2 cellular contexts compared by ENCODE assay signal in genomic region chr14:59463773-59464650, GRCh38.
TF ChIP-seq lines count a peak whose summit lies in the region.

No MANE protein-coding gene starts in this region.

TF ChIP-seq in GM23338, 12 proteins besides CTCF, POLR2A, EP300 and RAD21:
- TF ChIP-seq EZH2 (IDR thresholded peaks at IDR 0.05; ENCODE audit: low read depth, unreplicated experiment) (no peak), CREB1 (CRISPR knock-in tag; IDR thresholded peaks at IDR 0.05; ENCODE audit: low read depth) (0 out of 2 replicates have a peak, but pooled peaks have one; percentile 21), ZNF114 (CRISPR knock-in tag; IDR thresholded peaks at IDR 0.05) (no peak), ZNF331 (CRISPR knock-in tag; IDR thresholded peaks at IDR 0.05; ENCODE audit: low read depth) (no peak)
- TF ChIP-seq, protein P1, sequence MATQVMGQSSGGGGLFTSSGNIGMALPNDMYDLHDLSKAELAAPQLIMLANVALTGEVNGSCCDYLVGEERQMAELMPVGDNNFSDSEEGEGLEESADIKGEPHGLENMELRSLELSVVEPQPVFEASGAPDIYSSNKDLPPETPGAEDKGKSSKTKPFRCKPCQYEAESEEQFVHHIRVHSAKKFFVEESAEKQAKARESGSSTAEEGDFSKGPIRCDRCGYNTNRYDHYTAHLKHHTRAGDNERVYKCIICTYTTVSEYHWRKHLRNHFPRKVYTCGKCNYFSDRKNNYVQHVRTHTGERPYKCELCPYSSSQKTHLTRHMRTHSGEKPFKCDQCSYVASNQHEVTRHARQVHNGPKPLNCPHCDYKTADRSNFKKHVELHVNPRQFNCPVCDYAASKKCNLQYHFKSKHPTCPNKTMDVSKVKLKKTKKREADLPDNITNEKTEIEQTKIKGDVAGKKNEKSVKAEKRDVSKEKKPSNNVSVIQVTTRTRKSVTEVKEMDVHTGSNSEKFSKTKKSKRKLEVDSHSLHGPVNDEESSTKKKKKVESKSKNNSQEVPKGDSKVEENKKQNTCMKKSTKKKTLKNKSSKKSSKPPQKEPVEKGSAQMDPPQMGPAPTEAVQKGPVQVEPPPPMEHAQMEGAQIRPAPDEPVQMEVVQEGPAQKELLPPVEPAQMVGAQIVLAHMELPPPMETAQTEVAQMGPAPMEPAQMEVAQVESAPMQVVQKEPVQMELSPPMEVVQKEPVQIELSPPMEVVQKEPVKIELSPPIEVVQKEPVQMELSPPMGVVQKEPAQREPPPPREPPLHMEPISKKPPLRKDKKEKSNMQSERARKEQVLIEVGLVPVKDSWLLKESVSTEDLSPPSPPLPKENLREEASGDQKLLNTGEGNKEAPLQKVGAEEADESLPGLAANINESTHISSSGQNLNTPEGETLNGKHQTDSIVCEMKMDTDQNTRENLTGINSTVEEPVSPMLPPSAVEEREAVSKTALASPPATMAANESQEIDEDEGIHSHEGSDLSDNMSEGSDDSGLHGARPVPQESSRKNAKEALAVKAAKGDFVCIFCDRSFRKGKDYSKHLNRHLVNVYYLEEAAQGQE (IDR thresholded peaks at IDR 0.05; ENCODE audit: unreplicated experiment): no peak

TF ChIP-seq in HepG2, 621 proteins besides CTCF, POLR2A, EP300 and RAD21 (continues in another document):
- no peak for TF ChIP-seq JUNB (CRISPR knock-in tag; IDR thresholded peaks at IDR 0.05; ENCODE audit: borderline replicate concordance)
- TF ChIP-seq MTA1 (CRISPR knock-in tag; IDR thresholded peaks at IDR 0.05; ENCODE audit: borderline replicate concordance): peak; percentile 42; the same call in 1 of the 2 replicates
- TF ChIP-seq ZNF678 (CRISPR knock-in tag; IDR thresholded peaks at IDR 0.05): 0 out of 2 replicates have a peak, but pooled peaks have one; percentile 44
- 0 out of 2 replicates have a peak, but pooled peaks have one; percentile 24 for TF ChIP-seq HOXA3 (CRISPR knock-in tag; IDR thresholded peaks at IDR 0.05)
- TF ChIP-seq SOX6 (IDR thresholded peaks at IDR 0.05): no peak
- TF ChIP-seq SOX6 (CRISPR knock-in tag; IDR thresholded peaks at IDR 0.05): 0 out of 2 replicates have a peak, but pooled peaks have one; percentile 13
- no peak for TF ChIP-seq TAF15 (IDR thresholded peaks at IDR 0.05; ENCODE audit: low read depth, low read length, poor library complexity, severe bottlenecking)
- peak; percentile 78; the same call in 1 of the 2 replicates for TF ChIP-seq ZNF225 (CRISPR knock-in tag; IDR thresholded peaks at IDR 0.05)
- no peak for TF ChIP-seq ZFAT (CRISPR knock-in tag; conservative IDR thresholded peaks at IDR 0.05)
- TF ChIP-seq, protein P2, sequence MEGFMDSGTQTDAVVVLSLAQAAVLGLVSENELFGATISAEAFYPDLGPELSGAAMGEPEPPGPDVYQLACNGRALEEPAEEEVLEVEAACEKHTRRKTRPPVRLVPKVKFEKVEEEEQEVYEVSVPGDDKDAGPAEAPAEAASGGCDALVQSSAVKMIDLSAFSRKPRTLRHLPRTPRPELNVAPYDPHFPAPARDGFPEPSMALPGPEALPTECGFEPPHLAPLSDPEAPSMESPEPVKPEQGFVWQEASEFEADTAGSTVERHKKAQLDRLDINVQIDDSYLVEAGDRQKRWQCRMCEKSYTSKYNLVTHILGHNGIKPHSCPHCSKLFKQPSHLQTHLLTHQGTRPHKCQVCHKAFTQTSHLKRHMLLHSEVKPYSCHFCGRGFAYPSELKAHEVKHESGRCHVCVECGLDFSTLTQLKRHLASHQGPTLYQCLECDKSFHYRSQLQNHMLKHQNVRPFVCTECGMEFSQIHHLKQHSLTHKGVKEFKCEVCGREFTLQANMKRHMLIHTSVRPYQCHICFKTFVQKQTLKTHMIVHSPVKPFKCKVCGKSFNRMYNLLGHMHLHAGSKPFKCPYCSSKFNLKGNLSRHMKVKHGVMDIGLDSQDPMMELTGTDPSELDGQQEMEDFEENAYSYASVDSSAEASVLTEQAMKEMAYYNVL (CRISPR knock-in tag; IDR thresholded peaks at IDR 0.05; ENCODE audit: borderline replicate concordance): no peak
- TF ChIP-seq ZNF430 (CRISPR knock-in tag; IDR thresholded peaks at IDR 0.05): 0 out of 2 replicates have a peak, but pooled peaks have one; percentile 9
- peak; percentile 38; the same call in 1 of the 2 replicates for TF ChIP-seq DZIP1 (CRISPR knock-in tag; IDR thresholded peaks at IDR 0.05)
- no peak for TF ChIP-seq SRSF9 (IDR thresholded peaks at IDR 0.05; ENCODE audit: borderline replicate concordance, insufficient read depth, low read depth, low read length, poor library complexity, severe bottlenecking)
- TF ChIP-seq ONECUT2 (CRISPR knock-in tag; IDR thresholded peaks at IDR 0.05): no peak
- TF ChIP-seq HNF4A (CRISPR knock-in tag; IDR thresholded peaks at IDR 0.05): no peak
- 0 out of 2 replicates have a peak, but pooled peaks have one; percentile 52 for TF ChIP-seq ZNF83 (CRISPR knock-in tag; IDR thresholded peaks at IDR 0.05; ENCODE audit: borderline replicate concordance)
- peak; percentile 71; the same call in 1 of the 2 replicates for TF ChIP-seq ZC3H13 (CRISPR knock-in tag; IDR thresholded peaks at IDR 0.05)
- TF ChIP-seq, protein P3, sequence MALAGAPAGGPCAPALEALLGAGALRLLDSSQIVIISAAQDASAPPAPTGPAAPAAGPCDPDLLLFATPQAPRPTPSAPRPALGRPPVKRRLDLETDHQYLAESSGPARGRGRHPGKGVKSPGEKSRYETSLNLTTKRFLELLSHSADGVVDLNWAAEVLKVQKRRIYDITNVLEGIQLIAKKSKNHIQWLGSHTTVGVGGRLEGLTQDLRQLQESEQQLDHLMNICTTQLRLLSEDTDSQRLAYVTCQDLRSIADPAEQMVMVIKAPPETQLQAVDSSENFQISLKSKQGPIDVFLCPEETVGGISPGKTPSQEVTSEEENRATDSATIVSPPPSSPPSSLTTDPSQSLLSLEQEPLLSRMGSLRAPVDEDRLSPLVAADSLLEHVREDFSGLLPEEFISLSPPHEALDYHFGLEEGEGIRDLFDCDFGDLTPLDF (CRISPR knock-in tag; IDR thresholded peaks at IDR 0.05): 0 out of 2 replicates have a peak, but pooled peaks have one; percentile 28
- TF ChIP-seq ZBTB39 (CRISPR knock-in tag; IDR thresholded peaks at IDR 0.05): no peak
- TF ChIP-seq KLF16 (CRISPR knock-in tag; IDR thresholded peaks at IDR 0.05): no peak
- TF ChIP-seq, protein P4, sequence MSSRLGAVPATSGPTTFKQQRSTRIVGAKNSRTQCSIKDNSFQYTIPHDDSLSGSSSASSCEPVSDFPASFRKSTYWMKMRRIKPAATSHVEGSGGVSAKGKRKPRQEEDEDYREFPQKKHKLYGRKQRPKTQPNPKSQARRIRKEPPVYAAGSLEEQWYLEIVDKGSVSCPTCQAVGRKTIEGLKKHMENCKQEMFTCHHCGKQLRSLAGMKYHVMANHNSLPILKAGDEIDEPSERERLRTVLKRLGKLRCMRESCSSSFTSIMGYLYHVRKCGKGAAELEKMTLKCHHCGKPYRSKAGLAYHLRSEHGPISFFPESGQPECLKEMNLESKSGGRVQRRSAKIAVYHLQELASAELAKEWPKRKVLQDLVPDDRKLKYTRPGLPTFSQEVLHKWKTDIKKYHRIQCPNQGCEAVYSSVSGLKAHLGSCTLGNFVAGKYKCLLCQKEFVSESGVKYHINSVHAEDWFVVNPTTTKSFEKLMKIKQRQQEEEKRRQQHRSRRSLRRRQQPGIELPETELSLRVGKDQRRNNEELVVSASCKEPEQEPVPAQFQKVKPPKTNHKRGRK (CRISPR knock-in tag; IDR thresholded peaks at IDR 0.05): peak; percentile 53; the same call in 1 of the 2 replicates
- no peak for TF ChIP-seq SMAD3 (CRISPR knock-in tag; IDR thresholded peaks at IDR 0.05)
- peak; percentile 73 for TF ChIP-seq ZBTB38 (CRISPR knock-in tag; IDR thresholded peaks at IDR 0.05)
- peak; percentile 76; the same call in 1 of the 2 replicates for TF ChIP-seq ZNF687 (CRISPR knock-in tag; IDR thresholded peaks at IDR 0.05)
- TF ChIP-seq ZNF839 (CRISPR knock-in tag; IDR thresholded peaks at IDR 0.05; ENCODE audit: borderline replicate concordance): peak; percentile 81; the same call in 1 of the 2 replicates
- 0 out of 2 replicates have a peak, but pooled peaks have one; percentile 25 for TF ChIP-seq E2F5 (CRISPR knock-in tag; conservative IDR thresholded peaks at IDR 0.05)
- peak; percentile 75 for TF ChIP-seq ZBTB33 (CRISPR knock-in tag; IDR thresholded peaks at IDR 0.05)
- TF ChIP-seq NRL (CRISPR knock-in tag; IDR thresholded peaks at IDR 0.05; ENCODE audit: borderline replicate concordance): 0 out of 2 replicates have a peak, but pooled peaks have one; percentile 28
- 0 out of 2 replicates have a peak, but pooled peaks have one; percentile 39 for TF ChIP-seq ZNF709 (CRISPR knock-in tag; IDR thresholded peaks at IDR 0.05)
- TF ChIP-seq ZNF563 (CRISPR knock-in tag; IDR thresholded peaks at IDR 0.05): 0 out of 2 replicates have a peak, but pooled peaks have one; percentile 10
- no peak for TF ChIP-seq CAMTA2 (CRISPR knock-in tag; IDR thresholded peaks at IDR 0.05; ENCODE audit: borderline replicate concordance)
- no peak for TF ChIP-seq SIX4 (CRISPR knock-in tag; IDR thresholded peaks at IDR 0.05)
- TF ChIP-seq ZMYM4 (CRISPR knock-in tag; IDR thresholded peaks at IDR 0.05): 0 out of 2 replicates have a peak, but pooled peaks have one; percentile 20
- no peak for TF ChIP-seq SCMH1 (CRISPR knock-in tag; IDR thresholded peaks at IDR 0.05; ENCODE audit: borderline replicate concordance)
